Comparison of ENCODE assay signal across 1 cellular context in genomic region chr1:201409440-201409839, GRCh38.
TF ChIP-seq lines count a peak whose summit lies in the region.

No MANE protein-coding gene starts in this region.

TF ChIP-seq in H1, 55 proteins besides CTCF, POLR2A, EP300 and RAD21:
- no peak for TF ChIP-seq KDM1A (IDR thresholded peaks at IDR 0.05; ENCODE audit: borderline replicate concordance, low read length)
- TF ChIP-seq SAP30 (IDR thresholded peaks at IDR 0.05; ENCODE audit: insufficient read depth, insufficient replicate concordance, low read length) = no peak
- TF ChIP-seq GTF2F1 (IDR thresholded peaks at IDR 0.05; ENCODE audit: borderline replicate concordance, low read depth, low read length) = no peak
- TF ChIP-seq TAF1 (IDR thresholded peaks at IDR 0.05; ENCODE audit: low read depth, low read length) = no peak
- TF ChIP-seq MAX (IDR thresholded peaks at IDR 0.05) = no peak
- TF ChIP-seq KDM4A (IDR thresholded peaks at IDR 0.05; ENCODE audit: low read depth, low read length, severe bottlenecking) = no peak
- TF ChIP-seq, protein P1, sequence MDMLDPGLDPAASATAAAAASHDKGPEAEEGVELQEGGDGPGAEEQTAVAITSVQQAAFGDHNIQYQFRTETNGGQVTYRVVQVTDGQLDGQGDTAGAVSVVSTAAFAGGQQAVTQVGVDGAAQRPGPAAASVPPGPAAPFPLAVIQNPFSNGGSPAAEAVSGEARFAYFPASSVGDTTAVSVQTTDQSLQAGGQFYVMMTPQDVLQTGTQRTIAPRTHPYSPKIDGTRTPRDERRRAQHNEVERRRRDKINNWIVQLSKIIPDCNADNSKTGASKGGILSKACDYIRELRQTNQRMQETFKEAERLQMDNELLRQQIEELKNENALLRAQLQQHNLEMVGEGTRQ (IDR thresholded peaks at IDR 0.05; ENCODE audit: low read length) = no peak
- no peak for TF ChIP-seq SP1 (IDR thresholded peaks at IDR 0.05; ENCODE audit: low read depth, low read length)
- no peak for TF ChIP-seq MAFK (IDR thresholded peaks at IDR 0.05; ENCODE audit: low read depth, low read length)
- TF ChIP-seq HDAC2 (IDR thresholded peaks at IDR 0.05; ENCODE audit: borderline replicate concordance in 1 of 2, low read depth in 2 of 2, low read length in 2 of 2) = no peak
- TF ChIP-seq CBX5 (IDR thresholded peaks at IDR 0.05; ENCODE audit: low read depth, low read length) = no peak
- TF ChIP-seq POU5F1 (IDR thresholded peaks at IDR 0.05; ENCODE audit: low read depth, low read length) = no peak
- no peak for TF ChIP-seq NANOG (IDR thresholded peaks at IDR 0.05; ENCODE audit: insufficient read depth, low read depth, low read length, poor library complexity, severe bottlenecking)
- TF ChIP-seq HDAC6 (IDR thresholded peaks at IDR 0.05; ENCODE audit: low read depth, low read length) = no peak
- no peak for TF ChIP-seq SIX5 (IDR thresholded peaks at IDR 0.05; ENCODE audit: low read depth, low read length)
- TF ChIP-seq SIRT6 (IDR thresholded peaks at IDR 0.05; ENCODE audit: low read length) = no peak
TF ChIP-seq in H1: peak in this region for 0.
